ENCODE assay signal across 9 cellular contexts in the genomic region with DNA sequence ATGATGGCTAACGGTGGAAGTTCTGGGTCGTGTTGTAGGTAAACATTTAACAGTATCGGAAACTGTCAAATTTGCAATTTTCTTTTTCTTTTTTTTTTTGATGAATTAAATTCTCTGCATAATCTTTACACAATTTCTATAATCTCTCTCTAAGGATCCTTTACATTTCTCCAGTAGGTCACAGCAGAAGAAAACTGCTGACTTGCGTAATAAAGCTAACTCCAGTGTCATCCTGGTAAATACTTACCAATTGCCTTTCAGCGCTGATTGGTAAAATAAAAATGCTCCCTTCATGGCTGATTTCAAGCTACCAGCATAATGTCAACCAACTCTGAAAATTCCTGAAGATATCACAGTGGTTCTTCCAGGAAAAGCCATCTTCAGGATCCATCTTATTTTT.
"Had no signal": no experiment of that assay in that cellular context is flagged by ENCODE, and none has a peak within 500 bp of the region (broad histone marks: within the 10 kb centered on the region; RNA-seq: fewer than 3 reads in every experiment).

No MANE protein-coding gene starts in this region.

- FAIRE-seq: H54, HTR-8/SVneo had no signal

- H3K4me2 ChIP-seq: KMS-11 had no signal

- H3K27ac ChIP-seq: GM23248, KMS-11 had no signal

- H3K9ac ChIP-seq: GM23248, KMS-11 had no signal

- DNase-seq: GM23248, GOT3, H9, HCEC 1CT, Karpas-422, KBM-7 had no signal

- H2AFZ ChIP-seq: GM23248 had no signal

- H3K4me3 ChIP-seq: GM23248 had no signal
